In the genomic region with DNA sequence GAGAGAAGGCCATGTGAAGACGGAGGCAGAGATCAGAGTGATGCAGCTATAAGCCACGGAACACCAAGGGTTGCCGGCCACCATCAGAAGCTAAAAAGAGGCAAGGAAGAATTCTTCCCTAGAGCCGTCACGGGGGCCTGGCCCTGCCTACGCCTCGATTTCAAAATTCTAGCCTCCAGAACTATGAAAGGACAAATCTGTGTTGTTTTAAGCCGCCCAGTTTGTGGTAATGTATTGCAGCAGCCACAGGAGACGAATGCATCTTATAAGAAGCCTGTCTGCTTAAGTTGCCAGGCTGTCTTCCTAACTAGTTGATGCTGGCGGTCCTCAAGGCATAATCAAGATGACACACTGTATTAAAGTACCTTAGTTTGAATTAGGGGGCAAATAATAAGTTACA, we compare ENCODE assay signal across 24 cellular contexts. TPM values are rescaled to one million over a fixed set of nuclear protein-coding genes. Genes with fewer than 3 reads are reported as not detected.
"Had no signal": no experiment of that assay in that cellular context is flagged by ENCODE, and none has a peak within 500 bp of the region (broad histone marks: within the 10 kb centered on the region; RNA-seq: fewer than 3 reads in every experiment).

No MANE protein-coding gene starts in this region.

- H3K4me1 Mint-ChIP-seq: activated naive CD8-positive, alpha-beta T cell treated with anti-CD3 and anti-CD28 coated beads for 36 hours; activated T-helper 17 cell treated with anti-CD3 and anti-CD28 coated beads, Interleukin-2, amount 50 U/mL, for 72 hours had no signal

- FAIRE-seq: colon had no signal

- H3K27me3 ChIP-seq: body of pancreas had no signal

- DNase-seq: activated CD4-positive, alpha-beta T cell treated with anti-CD3 and anti-CD28 coated beads for 1 hour; activated CD4-positive, alpha-beta T cell treated with anti-CD3 and anti-CD28 coated beads, Interleukin-2, amount 50 U/mL, for 48 hours; activated naive CD4-positive, alpha-beta T cell; activated naive CD8-positive, alpha-beta T cell treated with anti-CD3 and anti-CD28 coated beads for 36 hours; activated T-cell treated with anti-CD3 and anti-CD28 coated beads, Interleukin-2, amount 50 U/mL, for 1 hour; body of pancreas; caudate nucleus; dorsolateral prefrontal cortex; heart right ventricle; left cardiac atrium; mesendoderm; natural killer cell; stimulated activated CD4-positive, alpha-beta T cell treated with anti-CD3 and anti-CD28 coated beads, Interleukin-2, amount 100 ng/mL, for 24 hours; stimulated activated naive CD8-positive, alpha-beta T cell treated with anti-CD3 and anti-CD28 coated beads, Interleukin-15, Interleukin-2, amounts not matched to agents 100 U/mL and 50 U/mL, for 24 hours; SW 1271; T-helper 2 cell; transverse colon; WERI-Rb-1 had no signal

- H3K36me3 ChIP-seq: gastroesophageal sphincter, heart right ventricle, transverse colon, WERI-Rb-1 had no signal

- H3K9me3 Mint-ChIP-seq: activated naive CD8-positive, alpha-beta T cell treated with anti-CD3 and anti-CD28 coated beads for 36 hours; activated T-helper 17 cell treated with anti-CD3 and anti-CD28 coated beads, Interleukin-2, amount 50 U/mL, for 72 hours; natural killer cell had no signal

- H3K9me3 ChIP-seq: body of pancreas, gastroesophageal sphincter, heart right ventricle, transverse colon had no signal

- H3K4me1 ChIP-seq: gastroesophageal sphincter, heart right ventricle, transverse colon had no signal

- H3K36me3 Mint-ChIP-seq: activated naive CD8-positive, alpha-beta T cell treated with anti-CD3 and anti-CD28 coated beads for 36 hours; natural killer cell had no signal

- H3K4me3 Mint-ChIP-seq: activated naive CD8-positive, alpha-beta T cell treated with anti-CD3 and anti-CD28 coated beads for 36 hours; activated T-helper 17 cell treated with anti-CD3 and anti-CD28 coated beads, Interleukin-2, amount 50 U/mL, for 72 hours; natural killer cell had no signal

- H3K27ac ChIP-seq: body of pancreas, dorsolateral prefrontal cortex, gastroesophageal sphincter, heart right ventricle, transverse colon, WERI-Rb-1 had no signal

- H3K27ac Mint-ChIP-seq: activated naive CD8-positive, alpha-beta T cell treated with anti-CD3 and anti-CD28 coated beads for 36 hours; activated T-helper 17 cell treated with anti-CD3 and anti-CD28 coated beads, Interleukin-2, amount 50 U/mL, for 72 hours; natural killer cell had no signal

- H3K4me3 ChIP-seq: body of pancreas, dorsolateral prefrontal cortex, gastroesophageal sphincter, heart right ventricle, transverse colon had no signal

RNA-seq across cellular contexts. Expression of gene SRD5A2, which starts 53.8 kb away (rescaled TPM):
- total RNA-seq: activated naive CD8-positive, alpha-beta T cell treated with anti-CD3 and anti-CD28 coated beads for 36 hours; activated T-helper 17 cell treated with anti-CD3 and anti-CD28 coated beads, Interleukin-2, amount 50 U/mL, for 72 hours; fibroblast of lung; gastroesophageal sphincter; heart right ventricle; left cardiac atrium; lower leg skin; natural killer cell; SK-MEL-5; transverse colon had no signal
- polyA plus RNA-seq: fibroblast of lung had no signal
